27 cellular contexts compared by ENCODE assay signal in the genomic region with DNA sequence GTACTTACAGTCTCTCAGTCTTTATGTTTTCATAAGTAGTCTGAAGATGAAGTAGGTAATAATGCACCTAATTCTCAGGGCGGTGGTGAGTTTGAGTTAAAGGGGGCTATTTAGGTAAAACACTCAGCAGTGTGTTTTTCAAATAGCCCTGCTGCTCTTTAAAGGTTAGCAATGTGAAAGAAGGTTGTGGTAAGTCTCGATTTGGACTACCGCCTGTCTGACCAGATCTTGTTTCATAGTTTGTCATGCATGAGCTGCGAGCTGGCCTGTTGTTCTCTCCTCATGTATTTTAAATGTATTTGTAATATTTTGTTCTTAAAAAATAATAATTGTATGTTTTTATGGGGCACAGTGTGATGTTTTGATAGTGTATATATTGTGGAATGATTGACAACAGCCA.
"Had no signal": no experiment of that assay in that cellular context is flagged by ENCODE, and none has a peak within 500 bp of the region (broad histone marks: within the 10 kb centered on the region; RNA-seq: fewer than 3 reads in every experiment).

No MANE protein-coding gene starts in this region.

- H3K27me3 ChIP-seq: adrenal gland, breast epithelium, colonic mucosa had no signal

- DNase-seq: activated CD4-positive, alpha-beta T cell treated with anti-CD3 and anti-CD28 coated beads for 4 hours; activated CD8-positive, alpha-beta memory T cell treated with anti-CD3 and anti-CD28 coated beads, Interleukin-2, amount 50 U/mL, for 4 hours; activated CD8-positive, alpha-beta T cell treated with anti-CD3 and anti-CD28 coated beads for 36 hours; activated gamma-delta T cell treated with Interleukin-2 at 50 U/mL for 16 hours; activated naive CD4-positive, alpha-beta T cell treated with anti-CD3 and anti-CD28 coated beads, Interleukin-2, amount 50 U/mL, for 16 hours; activated naive CD8-positive, alpha-beta T cell treated with anti-CD3 and anti-CD28 coated beads, Interleukin-2, amount 10 ng/mL, durations not matched to agents 7 days and 5 days; activated T-cell treated with anti-CD3 and anti-CD28 coated beads, Interleukin-2, amount 50 U/mL, for 72 hours; adrenal gland; aorta; caudate nucleus; colonic mucosa; NCI-H1092; NCI-H1930; NCI-H2107; NCI-H345; NCI-H510A; NCI-H526 treated with DMSO at 0.1 percent for 48 hours; NCI-H82; NK-92 treated with Interleukin-12 subunit alpha and Interleukin-12 subunit beta, amount 100 ng/mL, for 24 hours; OCI-M1; Right ventricle myocardium superior; RPMI8226; SJCRH30; SK-N-SH had no signal

- H3K9me3 ChIP-seq: adrenal gland, breast epithelium, colonic mucosa, SJCRH30, SK-N-SH had no signal

- ATAC-seq: activated CD4-positive, CD25-positive, alpha-beta regulatory T cell treated with anti-CD3 and anti-CD28 coated beads, Interleukin-2, amount 50 U/mL, for 24 hours; activated CD8-positive, alpha-beta T cell treated with anti-CD3 and anti-CD28 coated beads for 36 hours; activated T-cell treated with anti-CD3 and anti-CD28 coated beads, Interleukin-2, amount 50 U/mL, for 72 hours; Panc1 had no signal

- H3K4me1 ChIP-seq: breast epithelium, colonic mucosa, SJCRH30 had no signal

- H3K9ac ChIP-seq: SK-N-SH had no signal

- H3K27ac ChIP-seq: adrenal gland, breast epithelium, colonic mucosa, SJCRH30 had no signal

- H3K36me3 ChIP-seq: adrenal gland, breast epithelium, colonic mucosa, SJCRH30 had no signal

- H3K4me2 ChIP-seq: SK-N-SH had no signal

- H3K4me3 ChIP-seq: adrenal gland, breast epithelium, colonic mucosa, SJCRH30 had no signal
